8 cellular contexts compared by ENCODE assay signal in the genomic region with DNA sequence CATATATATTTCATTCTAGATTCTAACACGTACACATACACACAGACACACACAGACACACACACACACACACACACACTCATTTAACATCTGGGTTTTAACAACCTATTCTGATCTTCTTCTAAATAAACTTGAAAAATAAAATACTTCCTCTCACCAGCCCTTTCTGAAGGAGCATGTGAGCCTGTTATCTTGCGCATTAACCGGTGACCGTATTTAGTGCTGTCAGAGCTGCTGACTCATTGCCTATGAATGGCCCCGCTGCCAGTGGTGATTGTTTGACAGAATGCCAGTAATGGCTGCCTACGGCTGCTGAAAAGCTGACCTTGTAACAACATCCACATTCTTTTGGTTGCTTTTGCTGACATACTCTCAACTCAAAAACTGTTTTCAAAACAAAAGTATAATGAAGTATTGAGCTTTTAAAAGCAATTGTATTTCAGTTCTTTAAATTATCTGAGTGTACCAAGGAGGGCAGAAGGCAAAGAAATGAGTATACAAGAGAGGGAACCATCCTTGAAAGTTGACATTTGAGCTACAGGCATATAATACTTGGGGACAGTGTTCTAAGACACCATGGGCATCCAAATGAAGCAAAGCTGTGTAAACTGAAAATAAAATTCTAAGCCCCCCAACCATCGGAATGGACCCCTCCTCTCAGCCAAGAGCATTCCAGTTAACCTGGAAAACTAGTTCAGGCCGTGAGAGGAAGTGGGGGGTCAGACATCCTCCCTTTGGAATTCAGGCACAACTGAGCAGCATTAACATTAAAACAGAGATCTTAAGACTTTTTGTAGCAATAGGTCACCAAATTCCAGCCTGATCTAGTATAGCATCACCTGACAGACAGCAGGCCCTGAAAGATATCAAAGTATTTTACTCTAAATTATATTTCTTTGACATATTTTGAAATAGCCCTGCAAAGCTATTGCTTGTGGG. TPM values are rescaled to one million over a fixed set of nuclear protein-coding genes. Genes with fewer than 3 reads are reported as not detected.
DNase-seq lines count a peak whose midpoint lies in the region; ATAC-seq and TF ChIP-seq lines count a peak whose summit lies in the region.

No MANE protein-coding gene starts in this region.

- no peaks in the 10 kb centered on the region for H3K79me2 ChIP-seq in neural cell (replicated peaks; ENCODE audit: insufficient read depth, low read length)

- no peaks in the 10 kb centered on the region for H4K20me1 ChIP-seq in neural cell (ENCODE audit: insufficient read depth)

- no peak overlapping the region for H3K27ac ChIP-seq in neural cell (ENCODE audit: low read length)

- peaks cover 2% of the 10 kb centered on the region for H3K27me3 ChIP-seq in neural cell (ENCODE audit: insufficient read depth, low read depth, low read length)

- peak; percentile 41 for TF ChIP-seq EP300 in neural cell (conservative IDR thresholded peaks at IDR 0.05; ENCODE audit: poor library complexity, severe bottlenecking)

- H3K4me2 ChIP-seq in neural cell (ENCODE audit: low read length), result no peak overlapping the region

- H2AFZ ChIP-seq in neural cell (ENCODE audit: low read depth, low read length), result no peak overlapping the region

- H3F3A ChIP-seq in neural cell (ENCODE audit: insufficient read depth, low read length, poor library complexity, severe bottlenecking), result no peaks in the 10 kb centered on the region

- TF ChIP-seq RAD21 in neural cell (conservative IDR thresholded peaks at IDR 0.05), result no peak

- no peaks in the 10 kb centered on the region for H3K9me3 ChIP-seq in neural cell (ENCODE audit: low read length)

- no peaks in the 10 kb centered on the region for H3K36me3 ChIP-seq in neural cell (ENCODE audit: insufficient read depth, low read length)

- H3K9ac ChIP-seq in neural cell (ENCODE audit: low read length), result no peak overlapping the region

- H3K9me2 ChIP-seq in neural cell (ENCODE audit: insufficient read depth, low read length), result no peaks in the 10 kb centered on the region

- H3K4me3 ChIP-seq in neural cell (ENCODE audit: low read length), result no peak overlapping the region

- ATAC-seq in HG03460 (IDR thresholded peaks at IDR 0.05; ENCODE audit: unreplicated experiment), result no peak
- ATAC-seq in HG03342 (IDR thresholded peaks at IDR 0.05; ENCODE audit: unreplicated experiment), result no peak
- ATAC-seq in GM18498 (IDR thresholded peaks at IDR 0.05; ENCODE audit: unreplicated experiment), result no peak

- no peak for TF ChIP-seq CTCF in neural cell (IDR thresholded peaks at IDR 0.05; ENCODE audit: poor library complexity, severe bottlenecking)

- DNase-seq in C1 segment of cervical spinal cord (lab: John Stamatoyannopoulos, UW) (peak in 12 of 14 donors; percentile 17 to 75 (median 54)), LoVo (ENCODE audit: low spot score) (peak; percentile 46), T1000 (lab: John Stamatoyannopoulos, UW) (peak; percentile 79), foreskin melanocyte (peak; percentile 94)

TF ChIP-seq in neural cell, 6 proteins besides CTCF, POLR2A, EP300 and RAD21:
- TF ChIP-seq EZH2 (IDR thresholded peaks at IDR 0.05; ENCODE audit: borderline replicate concordance, insufficient read depth, low read length, poor library complexity, severe bottlenecking), result no peak
- no peak for TF ChIP-seq POLR2AphosphoS5 (IDR thresholded peaks at IDR 0.05)
- TF ChIP-seq MXI1 (conservative IDR thresholded peaks at IDR 0.05; ENCODE audit: poor library complexity, severe bottlenecking), result peak; percentile 21
- no peak for TF ChIP-seq TAF1 (IDR thresholded peaks at IDR 0.05; ENCODE audit: low read depth)

RNA-seq across cellular contexts. Expression of a gene that starts 50.2 kb away (rescaled TPM):
- polyA plus RNA-seq in neural cell, result 53.9 and 58.9 TPM in 2 replicates
- 69.1 and 91.0 TPM in 2 replicates for polyA minus RNA-seq in neural cell
